8 cellular contexts compared by ENCODE assay signal in the genomic region with DNA sequence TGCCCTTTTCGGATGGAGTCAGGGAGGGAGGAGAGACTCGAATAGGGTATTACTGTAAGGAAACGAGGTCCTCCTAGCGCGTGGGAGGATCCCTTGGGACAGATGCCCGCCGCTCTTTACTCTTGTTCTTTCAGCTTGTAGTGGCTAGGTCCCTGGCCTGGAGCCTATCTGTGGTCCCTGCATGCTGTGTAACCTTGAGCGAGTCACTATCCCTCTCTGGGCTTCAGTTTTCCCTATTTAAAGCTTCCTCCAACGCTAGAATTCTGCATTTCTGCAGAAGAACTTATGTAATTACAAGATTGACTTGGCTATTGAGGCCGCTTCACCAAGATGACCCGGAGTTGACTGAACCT. TPM values are rescaled to one million over a fixed set of nuclear protein-coding genes. Genes with fewer than 3 reads are reported as not detected.
A peak's percentile ranks its signal among the peaks of the same experiment; 100 is the strongest.
DNase-seq lines count a peak whose midpoint lies in the region; ATAC-seq, FAIRE-seq and TF ChIP-seq lines count a peak whose summit lies in the region.

No MANE protein-coding gene starts in this region.

- H3K9me3 ChIP-seq in adrenal gland (replicated peaks in 1 of 3) (no peaks in the 10 kb centered on the region), vagina (no peaks in the 10 kb centered on the region)

- TF ChIP-seq POLR2A in adrenal gland (IDR thresholded peaks at IDR 0.05): peak in 1 of 2 donors; percentile 2
- TF ChIP-seq POLR2A in lower leg skin (IDR thresholded peaks at IDR 0.05): no peak
- no peak for TF ChIP-seq POLR2A in vagina (IDR thresholded peaks at IDR 0.05)
- TF ChIP-seq POLR2A in H54 (IDR thresholded peaks at IDR 0.05; ENCODE audit: low read depth, low read length): no peak

- CTCF ChIA-PET in Calu3 (lab: Charles Lee): interaction anchor here (0.7 kb wide), 1 partner anchor 577 kb away, joined by 4 read pairs; no protein-coding TSS in a partner anchor

- DNase-seq in Calu3 (no peak), adrenal gland (no peak), lower leg skin (ENCODE audit: low spot score in 2 of 2) (no peak), vagina (ENCODE audit: extremely low spot score in 2 of 2) (no peak), hippocampal formation (lab: John Stamatoyannopoulos, UW) (no peak), SK-N-DZ (ENCODE audit: low spot score) (no peak), H54 (ENCODE audit: insufficient read length, low spot score) (no peak)

- H3K27ac Mint-ChIP-seq in Calu3 (ENCODE audit: unreplicated experiment): peak overlapping the region; percentile 99

- H3K27ac ChIP-seq in adrenal gland (peak overlapping the region; percentile 61 to 88 (median 82)), vagina (peak overlapping the region; percentile 95)

- BruUV-seq in Calu3 (replicated peaks; lab: Mats Ljungman, UMichigan): no TSS peak

- intact Hi-C loops in Calu3 (cut with micrococcal nuclease; ENCODE audit: unreplicated experiment) (no loop called here), adrenal gland (cut with DNase I) (no loop called here), lower leg skin (cut with DNase I; ENCODE audit: low total_unique reads) (no loop called here), vagina (cut with DNase I) (no loop called here)

- peaks cover 18% of the 10 kb centered on the region for H3K4me1 Mint-ChIP-seq in Calu3 (ENCODE audit: low read depth, unreplicated experiment)

- 2 to 6% (median 3%) methylated on average over 10 to 11 of the region's 11 CpGs for WGBS in adrenal gland, 4 donors
- 2 to 5% methylated on average over 11 of the region's 11 CpGs for WGBS in lower leg skin, 2 donors

- no peak for FAIRE-seq in H54 (lab: Jason Lieb, UNC)

- ATAC-seq in HG02884 (IDR thresholded peaks at IDR 0.05; ENCODE audit: unreplicated experiment): peak; percentile 1

- H3K9me3 Mint-ChIP-seq in Calu3 (ENCODE audit: low read depth, unreplicated experiment): no peaks in the 10 kb centered on the region

- H3K36me3 Mint-ChIP-seq in Calu3 (ENCODE audit: insufficient read depth, unreplicated experiment): peaks cover 40% of the 10 kb centered on the region

- H3K36me3 ChIP-seq in adrenal gland (replicated peaks in 1 of 2) (no peaks in the 10 kb centered on the region), vagina (no peaks in the 10 kb centered on the region)

- H3K4me3 ChIP-seq in adrenal gland (peak overlapping the region; percentile 43 to 87 (median 75)), lower leg skin (ENCODE audit: low read depth, poor library complexity, severe bottlenecking) (peak overlapping the region; percentile 47), vagina (peak overlapping the region; percentile 68 to 85)

- H3K4me1 ChIP-seq in adrenal gland (replicated peaks in 1 of 2) (peaks cover 7 to 60% of the 10 kb centered on the region in 2 donors), vagina (peaks cover 29% of the 10 kb centered on the region)

- peak overlapping the region; percentile 94 for H3K4me3 Mint-ChIP-seq in Calu3 (ENCODE audit: low read depth, unreplicated experiment)

- H3K27me3 ChIP-seq in adrenal gland (no peaks in the 10 kb centered on the region), vagina (no peaks in the 10 kb centered on the region)

- H3K27me3 Mint-ChIP-seq in Calu3 (ENCODE audit: unreplicated experiment): no peaks in the 10 kb centered on the region

- no peak for TF ChIP-seq CTCF in Calu3 (IDR thresholded peaks at IDR 0.05; ENCODE audit: unreplicated experiment)
- no peak for TF ChIP-seq CTCF in adrenal gland (IDR thresholded peaks at IDR 0.05)
- TF ChIP-seq CTCF in lower leg skin (IDR thresholded peaks at IDR 0.05): no peak
- no peak for TF ChIP-seq CTCF in vagina (IDR thresholded peaks at IDR 0.05)

RNA-seq across cellular contexts. Expression of gene MIER1, which starts 0.7 kb away (rescaled TPM):
- total RNA-seq in Calu3 (2022): 27.4 and 29.5 TPM in 2 replicates
- 10 to 100 TPM; 16.1 to 62.9 (median 38.2) TPM for total RNA-seq in adrenal gland
- polyA plus RNA-seq in adrenal gland: 10 to 100 TPM; 13.0 to 34.2 (median 21.6) TPM
- total RNA-seq in lower leg skin: 10 to 100 TPM; 17.0 to 26.5 (median 21.0) TPM
- total RNA-seq in vagina: 39.5 TPM
- polyA plus RNA-seq in SK-N-DZ (2014; cell fraction: cytosol; rRNA removed): 10.8 and 10.9 TPM in 2 replicates
- polyA plus RNA-seq in SK-N-DZ (2014; cell fraction: nucleus; rRNA removed): 12.2 and 13.8 TPM in 2 replicates

RNA-seq across cellular contexts. Expression of gene DNAI4, which starts 0.9 kb away (rescaled TPM):
- 5.6 and 6.0 TPM in 2 replicates for total RNA-seq in Calu3 (2022)
- total RNA-seq in adrenal gland: 1 to 10 TPM; 1.6 to 9.0 (median 4.6) TPM
- polyA plus RNA-seq in adrenal gland: 1 to 10 TPM; 2.0 to 4.4 (median 4.1) TPM
- total RNA-seq in lower leg skin: 1 to 10 TPM; 1.5 to 3.8 (median 2.5) TPM
- total RNA-seq in vagina: 10.3 TPM
- 0.89 and 2.5 TPM in 2 replicates for polyA plus RNA-seq in SK-N-DZ (2014; cell fraction: cytosol; rRNA removed)
- polyA plus RNA-seq in SK-N-DZ (2014; cell fraction: nucleus; rRNA removed): 1.5 and 3.6 TPM in 2 replicates
